In genomic region chr10:110210663-110211454, GRCh38 we compare ENCODE assay signal across 8 cellular contexts. TPM values are rescaled to one million over a fixed set of nuclear protein-coding genes. Genes with fewer than 3 reads are reported as not detected.
DNase-seq lines count a peak whose midpoint lies in the region; ATAC-seq and TF ChIP-seq lines count a peak whose summit lies in the region.

No MANE protein-coding gene starts in this region.

- H4K20me1 ChIP-seq in SU-DHL-6 (ENCODE audit: low read depth, low read length) (no peaks in the 10 kb centered on the region), osteoblast (ENCODE audit: insufficient read depth, low read length) (no peaks in the 10 kb centered on the region)

- H3K27me3 ChIP-seq in SU-DHL-6 (ENCODE audit: low read length), result no peaks in the 10 kb centered on the region
- H3K27me3 ChIP-seq in osteoblast (ENCODE audit: insufficient read depth, low read length), result peaks cover 13% of the 10 kb centered on the region
- H3K27me3 ChIP-seq in testis, result no peaks in the 10 kb centered on the region

- TF ChIP-seq CTCF in GM12864 (IDR thresholded peaks at IDR 0.05; ENCODE audit: low read depth, low read length, missing control alignments) (no peak), SU-DHL-6 (IDR thresholded peaks at IDR 0.05; ENCODE audit: insufficient read depth, low read length, poor library complexity, severe bottlenecking) (no peak), osteoblast (IDR thresholded peaks at IDR 0.05; ENCODE audit: extremely low read depth, low read depth, low read length) (no peak), testis (IDR thresholded peaks at IDR 0.05) (no peak)

- H3F3A ChIP-seq in SU-DHL-6 (ENCODE audit: insufficient read depth), result peaks cover 24% of the 10 kb centered on the region

- H3K9ac ChIP-seq in SU-DHL-6 (ENCODE audit: low read length), result peak overlapping the region; percentile 55

- peak; percentile 78 for ATAC-seq in HG02798 (IDR thresholded peaks at IDR 0.05; ENCODE audit: poor library complexity, unreplicated experiment)
- peak; percentile 88 for ATAC-seq in Right ventricle myocardium inferior

- WGBS in testis, 2 donors, result 1% methylated on average over 50 to 60 of the region's 60 CpGs

- H3K4me2 ChIP-seq in SU-DHL-6 (ENCODE audit: low read depth, low read length, poor library complexity, severe bottlenecking) (peak overlapping the region; percentile 95), osteoblast (ENCODE audit: insufficient read depth, low read length) (peak overlapping the region; percentile 100)

- DNase-seq in GM12864 (ENCODE audit: low read depth), result peak; percentile 90
- peak; percentile 70 for DNase-seq in NCI-H1417 treated with DMSO at 0.1 percent for 48 hours (lab: John Stamatoyannopoulos, UW)
- peak; percentile 83 for DNase-seq in activated naive CD8-positive, alpha-beta T cell treated with anti-CD3 and anti-CD28 coated beads, Interleukin-2, amount 50 U/mL, for 16 hours (ENCODE audit: low read depth, low spot score)
- peak; percentile 97 for DNase-seq in Right ventricle myocardium inferior (ENCODE audit: missing footprints)
- peak; percentile 99 for DNase-seq in osteoblast (ENCODE audit: insufficient read length, low spot score, missing footprints)
- peak; percentile 99 for DNase-seq in testis

- H3K9me2 ChIP-seq in SU-DHL-6 (replicated peaks; ENCODE audit: insufficient read depth, low read length), result no peaks in the 10 kb centered on the region

- H3K36me3 ChIP-seq in SU-DHL-6 (ENCODE audit: low read length) (no peaks in the 10 kb centered on the region), osteoblast (ENCODE audit: insufficient read depth, low read length) (no peaks in the 10 kb centered on the region), testis (ENCODE audit: low read depth, missing control alignments) (no peaks in the 10 kb centered on the region)

- H3K27ac ChIP-seq in SU-DHL-6 (ENCODE audit: low read depth, low read length) (peak overlapping the region; percentile 10; the same call in 1 of the 2 replicates), osteoblast (ENCODE audit: low read depth, low read length) (peak overlapping the region; percentile 39), testis (peak overlapping the region; percentile 80 to 95)

- H3K9me3 ChIP-seq in SU-DHL-6 (ENCODE audit: insufficient read depth, low read length) (no peaks in the 10 kb centered on the region), osteoblast (ENCODE audit: low read depth, low read length) (no peaks in the 10 kb centered on the region), testis (no peaks in the 10 kb centered on the region)

- peak overlapping the region; percentile 75 for H2AFZ ChIP-seq in SU-DHL-6 (ENCODE audit: low read depth, low read length, severe bottlenecking)
- peak overlapping the region; percentile 89 for H2AFZ ChIP-seq in osteoblast (ENCODE audit: low read length)

- peak overlapping the region; percentile 69 for H3K4me3 ChIP-seq in GM12864 (ENCODE audit: low read depth, low read length)
- peak overlapping the region; percentile 71 for H3K4me3 ChIP-seq in SU-DHL-6 (ENCODE audit: insufficient read depth, low read length, poor library complexity, severe bottlenecking)
- peak overlapping the region; percentile 80 for H3K4me3 ChIP-seq in osteoblast (ENCODE audit: insufficient read depth, low read length)
- H3K4me3 ChIP-seq in testis, result peak overlapping the region; percentile 76 to 79

- H3K4me1 ChIP-seq in osteoblast (ENCODE audit: insufficient read depth, low read length) (peaks cover 6% of the 10 kb centered on the region), testis (peaks cover 22% of the 10 kb centered on the region)

- intact Hi-C loops in Right ventricle myocardium inferior (cut with DNase I) (loop anchor here (1.0 to 10.0 kb wide), 3 partner anchors 15 to 294 kb away; no protein-coding TSS in a partner anchor), testis (cut with DNase I; ENCODE audit: low total_unique reads) (no loop called here)

- H3K79me2 ChIP-seq in SU-DHL-6 (ENCODE audit: insufficient read depth, low read length) (no peaks in the 10 kb centered on the region), osteoblast (ENCODE audit: insufficient read depth, low read length) (no peaks in the 10 kb centered on the region)

- TF ChIP-seq POLR2A in testis (IDR thresholded peaks at IDR 0.05), result peak; percentile 26

RNA-seq across cellular contexts. Expression of gene MXI1, which starts 3.5 kb away (rescaled TPM):
- 69.1 TPM for total RNA-seq in Right ventricle myocardium inferior
- total RNA-seq in osteoblast, result 39.5 and 41.6 TPM in 2 replicates
- 10 to 100 TPM; 66.8 to 69.1 TPM for total RNA-seq in testis
- 42.1 TPM for polyA plus RNA-seq in testis (ENCODE audit: insufficient read depth, low read depth, low replicate concordance)

Comparison
In these comparisons a context has a peak if more than half of its experiments do, and no peak if none do; other contexts are left out.
1. Peak in every context shown above with its lines: DNase-seq, ATAC-seq, H3K4me3 ChIP-seq and H3K27ac ChIP-seq.
2. H3K27ac ChIP-seq: peak in every context shown above with its lines; median percentile 88 in testis; 39 in osteoblast; 10 in SU-DHL-6.